Comparison of ENCODE assay signal across 25 cellular contexts in the genomic region with DNA sequence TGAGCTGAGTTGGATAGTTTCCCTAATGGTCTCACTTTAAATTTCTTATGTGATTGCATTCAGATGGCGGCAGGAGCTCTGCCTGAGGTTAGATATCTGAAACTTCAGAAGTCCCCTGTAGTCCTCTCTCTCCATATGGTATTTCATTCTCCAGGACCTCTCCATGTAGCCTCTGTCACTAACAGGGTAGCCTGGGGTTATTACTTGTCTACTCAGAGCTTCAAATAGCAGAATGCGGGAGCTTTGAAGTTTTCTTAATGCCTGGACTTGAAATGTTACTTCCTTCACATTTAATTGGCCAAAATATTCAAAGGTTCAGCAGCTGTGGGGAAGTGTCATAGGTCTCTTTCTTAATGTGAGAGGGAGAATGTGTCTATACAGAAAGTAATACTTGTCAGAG.
"Had no signal": no experiment of that assay in that cellular context is flagged by ENCODE, and none has a peak within 500 bp of the region (broad histone marks: within the 10 kb centered on the region; RNA-seq: fewer than 3 reads in every experiment).

No MANE protein-coding gene starts in this region.

- ATAC-seq: effector memory CD8-positive, alpha-beta T cell; esophagus mucosa; foreskin keratinocyte; gastrocnemius medialis; gastroesophageal sphincter; heart left ventricle; heart right ventricle had no signal

- H3K27me3 Mint-ChIP-seq: dendritic cell treated with granulocyte-macrophage colony-stimulating factor and Interleukin-4, amounts not matched to agents 40 ng/mL and 50 ng/mL, for 4 days; effector memory CD8-positive, alpha-beta T cell had no signal

- H3K4me1 ChIP-seq: colonic mucosa, esophagus muscularis mucosa, esophagus squamous epithelium, foreskin keratinocyte, gastrocnemius medialis, gastroesophageal sphincter, heart left ventricle, heart right ventricle had no signal

- H3K4me3 ChIP-seq: colonic mucosa, coronary artery, dorsolateral prefrontal cortex, esophagus muscularis mucosa, esophagus squamous epithelium, gastrocnemius medialis, gastroesophageal sphincter, heart left ventricle, heart right ventricle had no signal

- H3K36me3 ChIP-seq: colonic mucosa, esophagus muscularis mucosa, esophagus squamous epithelium, gastrocnemius medialis, gastroesophageal sphincter, heart left ventricle, heart right ventricle had no signal

- H3K9me3 ChIP-seq: colonic mucosa, esophagus squamous epithelium, gastrocnemius medialis had no signal

- H3K27ac ChIP-seq: colonic mucosa, coronary artery, dorsolateral prefrontal cortex, epithelial cell of prostate, esophagus muscularis mucosa, esophagus squamous epithelium, foreskin keratinocyte, gastrocnemius medialis, gastroesophageal sphincter, heart left ventricle, heart right ventricle had no signal

- H3K4me1 Mint-ChIP-seq: endodermal cell had no signal

- H3K27me3 ChIP-seq: colonic mucosa, dorsolateral prefrontal cortex, esophagus muscularis mucosa, esophagus squamous epithelium, foreskin keratinocyte, gastrocnemius medialis, gastroesophageal sphincter, heart left ventricle, heart right ventricle had no signal

- H3K4me3 Mint-ChIP-seq: dendritic cell treated with granulocyte-macrophage colony-stimulating factor and Interleukin-4, amounts not matched to agents 40 ng/mL and 50 ng/mL, for 4 days; effector memory CD8-positive, alpha-beta T cell; endodermal cell had no signal

- DNase-seq: colonic mucosa; cortex of kidney; dermis blood vessel endothelial cell; dorsolateral prefrontal cortex; effector CD4-positive, alpha-beta T cell; effector CD8-positive, alpha-beta T cell; effector memory CD4-positive, alpha-beta T cell; effector memory CD8-positive, alpha-beta T cell; endodermal cell; erythroblast; esophagus squamous epithelium; foreskin fibroblast; foreskin keratinocyte; foreskin melanocyte; gastrocnemius medialis; glutamatergic neuron; head of caudate nucleus; heart left ventricle; heart right ventricle had no signal

- H3K27ac Mint-ChIP-seq: dendritic cell treated with granulocyte-macrophage colony-stimulating factor and Interleukin-4, amounts not matched to agents 40 ng/mL and 50 ng/mL, for 4 days; effector memory CD8-positive, alpha-beta T cell; endodermal cell had no signal
